In the genomic region with DNA sequence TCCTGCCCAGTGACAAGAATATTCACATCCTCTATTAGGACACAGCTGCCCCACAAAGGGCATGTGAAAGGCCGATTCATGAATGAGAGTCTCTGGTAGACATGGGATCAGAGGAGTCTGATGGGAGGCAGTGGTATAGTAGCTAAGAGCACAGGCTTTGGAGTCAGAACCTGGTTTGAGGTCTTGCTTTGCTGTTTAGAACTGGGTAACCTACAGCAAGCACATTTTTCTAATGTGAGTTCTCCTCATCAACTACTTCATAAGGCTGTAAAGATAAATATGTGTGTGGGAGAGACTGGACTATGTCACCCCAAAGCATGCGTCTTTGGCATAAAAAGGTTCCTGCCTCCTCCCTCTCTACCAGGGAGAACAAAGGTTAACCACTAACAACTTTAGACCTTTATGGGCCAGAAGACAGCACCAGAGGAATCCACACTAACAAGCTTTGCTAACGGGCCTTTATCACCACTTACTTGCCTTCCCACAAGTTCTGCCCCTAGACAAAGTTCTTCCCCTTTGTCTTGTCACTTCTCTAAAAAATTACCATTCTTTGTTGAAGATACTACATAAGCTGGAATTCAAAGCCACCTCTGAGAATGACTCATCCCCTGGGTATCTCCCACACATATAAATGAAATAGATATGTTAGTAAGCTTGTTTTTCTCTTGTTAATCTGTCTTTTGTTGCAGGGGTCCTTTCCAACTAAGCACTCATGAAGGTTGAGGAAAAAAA, we compare ENCODE assay signal across 9 cellular contexts. TPM values are rescaled to one million over a fixed set of nuclear protein-coding genes. Genes with fewer than 3 reads are reported as not detected.
DNase-seq lines count a peak whose midpoint lies in the region; ATAC-seq, FAIRE-seq and TF ChIP-seq lines count a peak whose summit lies in the region.
"Had no signal": no experiment of that assay in that cellular context is flagged by ENCODE, and none has a peak within 500 bp of the region (broad histone marks: within the 10 kb centered on the region; RNA-seq: fewer than 3 reads in every experiment).

No MANE protein-coding gene starts in this region.

- no peak overlapping the region for H2BK12ac ChIP-seq in mesenchymal stem cell (ENCODE audit: low read length in 2 of 2)

- CTCF ChIA-PET in CD4-positive, alpha-beta T cell (lab: Charles Lee), result interaction anchor here (1.0 to 1.3 kb wide), 4 partner anchors 19 to 53 kb away, joined by 3 to 7 read pairs (median 4); no protein-coding TSS in a partner anchor

- H3K27me3 Mint-ChIP-seq in CD4-positive, alpha-beta T cell, result no peaks in the 10 kb centered on the region
- H3K27me3 Mint-ChIP-seq in astrocyte (ENCODE audit: low read depth, unreplicated experiment), result no peaks in the 10 kb centered on the region

- H4K91ac ChIP-seq in mesenchymal stem cell (ENCODE audit: low read length), result no peak overlapping the region

- peak; percentile 55 for FAIRE-seq in astrocyte (lab: Jason Lieb, UNC)

- no peak overlapping the region for H2BK15ac ChIP-seq in mesenchymal stem cell (ENCODE audit: low read depth, poor library complexity, severe bottlenecking)

- DNase-seq in CD4-positive, alpha-beta T cell, result peak in 1 of 10 experiments; percentile 5
- DNase-seq in KBM-7 (peak; percentile 91), astrocyte (ENCODE audit: low read depth) (peak; percentile 97), mesenchymal stem cell (peak; percentile 76), DMS153 treated with DMSO at 0.1 percent for 48 hours (lab: John Stamatoyannopoulos, UW; ENCODE audit: unreplicated experiment) (no peak), ecto neural progenitor cell (ENCODE audit: low spot score) (no peak)
- DNase-seq in stimulated activated CD4-positive, alpha-beta T cell treated with anti-CD3 and anti-CD28 coated beads, Interleukin-2, amount 100 ng/mL, for 24 hours, result no peak

- H3K14ac ChIP-seq in mesenchymal stem cell (ENCODE audit: low read length in 2 of 2), result no peak overlapping the region

- no peak overlapping the region for H3K23ac ChIP-seq in mesenchymal stem cell (ENCODE audit: low read length in 2 of 2)

- H3K4me1 Mint-ChIP-seq in CD4-positive, alpha-beta T cell (ENCODE audit: low read depth), result peaks cover 65% of the 10 kb centered on the region
- H3K4me1 Mint-ChIP-seq in astrocyte (ENCODE audit: low read depth, unreplicated experiment), result peaks cover 40% of the 10 kb centered on the region

- H3K79me2 ChIP-seq in astrocyte (ENCODE audit: insufficient read depth, low read length), result peaks cover 50% of the 10 kb centered on the region

- H3K27me3 ChIP-seq in CD4-positive, alpha-beta T cell (ENCODE audit: control insufficient read depth, insufficient read depth, low read length), result no peaks in the 10 kb centered on the region
- H3K27me3 ChIP-seq in astrocyte (ENCODE audit: insufficient read depth, low read length), result no peaks in the 10 kb centered on the region
- no peaks in the 10 kb centered on the region for H3K27me3 ChIP-seq in mesenchymal stem cell (ENCODE audit: control insufficient read depth in 1 of 2, insufficient read depth in 1 of 2, low read length in 2 of 2)

- peaks cover 83% of the 10 kb centered on the region for H3K36me3 Mint-ChIP-seq in CD4-positive, alpha-beta T cell (ENCODE audit: low read depth)
- peaks cover 31% of the 10 kb centered on the region for H3K36me3 Mint-ChIP-seq in astrocyte (ENCODE audit: low read depth, unreplicated experiment)

- no peak overlapping the region for H2AFZ ChIP-seq in astrocyte (ENCODE audit: low read depth, low read length)
- no peak overlapping the region for H2AFZ ChIP-seq in mesenchymal stem cell (ENCODE audit: low read depth, low read length)

- peaks cover 14% of the 10 kb centered on the region for H3K79me1 ChIP-seq in mesenchymal stem cell (replicated peaks; ENCODE audit: low read length, poor library complexity, severe bottlenecking)

- H3K4me2 ChIP-seq in astrocyte (ENCODE audit: low read length), result peak overlapping the region; percentile 73
- H3K4me2 ChIP-seq in mesenchymal stem cell (ENCODE audit: low read length, poor library complexity, severe bottlenecking), result peak overlapping the region; percentile 27

- peak overlapping the region; percentile 22 for H3K9ac ChIP-seq in astrocyte (ENCODE audit: low read length)
- H3K9ac ChIP-seq in mesenchymal stem cell (ENCODE audit: low read length), result peak overlapping the region; percentile 16

- no peak overlapping the region for H2BK120ac ChIP-seq in mesenchymal stem cell (ENCODE audit: low read depth, low read length)

- WGBS in mesenchymal stem cell, result 27% methylated on average over 2 of the region's 3 CpGs

- intact Hi-C loops in CD4-positive, alpha-beta T cell (cut with DNase I, micrococcal nuclease), result no loop called here

- no peak overlapping the region for H3K18ac ChIP-seq in mesenchymal stem cell (ENCODE audit: low read depth in 1 of 2, low read length in 2 of 2)

- H3K4me3 Mint-ChIP-seq in CD4-positive, alpha-beta T cell, result peak overlapping the region; percentile 39
- no peak overlapping the region for H3K4me3 Mint-ChIP-seq in astrocyte (ENCODE audit: unreplicated experiment)

- no peak overlapping the region for H3K4ac ChIP-seq in mesenchymal stem cell (ENCODE audit: low read depth in 1 of 2, low read length in 2 of 2)

- no peak overlapping the region for H4K8ac ChIP-seq in mesenchymal stem cell (ENCODE audit: low read length)

- H3K4me1 ChIP-seq in astrocyte (ENCODE audit: insufficient read depth, low read length), result peaks cover 30% of the 10 kb centered on the region
- peaks cover 7% of the 10 kb centered on the region for H3K4me1 ChIP-seq in mesenchymal stem cell (ENCODE audit: control insufficient read depth, insufficient read depth, low read depth, low read length)

- H2BK5ac ChIP-seq in mesenchymal stem cell (ENCODE audit: low read depth, low read length, poor library complexity, severe bottlenecking), result peak overlapping the region; percentile 48

- in situ Hi-C loops in KBM-7 (cut with MboI; ENCODE audit: low pct_unique_long_range_greater_than_20kb, low sequenced_read_pairs), result no loop called here

- H3K27ac Mint-ChIP-seq in CD4-positive, alpha-beta T cell, result peak overlapping the region; percentile 85
- peak overlapping the region; percentile 96 for H3K27ac Mint-ChIP-seq in astrocyte (ENCODE audit: unreplicated experiment)

- H3K4me3 ChIP-seq in astrocyte (ENCODE audit: insufficient read depth, low read depth, low read length) (no peak overlapping the region), mesenchymal stem cell (ENCODE audit: insufficient read depth in 1 of 2, low read depth in 1 of 2, low read length in 2 of 2) (no peak overlapping the region)
- H3K4me3 ChIP-seq: thoracic aorta had no signal

- no peak for TF ChIP-seq CTCF in CD4-positive, alpha-beta T cell (IDR thresholded peaks at IDR 0.05)
- no peak for TF ChIP-seq CTCF in astrocyte (IDR thresholded peaks at IDR 0.05; ENCODE audit: insufficient read depth, low read depth, low read length)

- POLR2A ChIA-PET in CD4-positive, alpha-beta T cell (lab: Charles Lee), result interaction anchor here (1.3 to 11.2 kb wide), 6 partner anchors 10 to 28 kb away, joined by 3 to 327 read pairs (median 6); a partner anchor contains a TSS

- no peaks in the 10 kb centered on the region for H3K9me3 ChIP-seq in CD4-positive, alpha-beta T cell (ENCODE audit: control insufficient read depth, low read length)
- H3K9me3 ChIP-seq in astrocyte (ENCODE audit: insufficient read depth, low read depth, low read length) (no peaks in the 10 kb centered on the region), mesenchymal stem cell (ENCODE audit: control insufficient read depth, low read length) (no peaks in the 10 kb centered on the region)
- H3K9me3 ChIP-seq: thoracic aorta had no signal

- H3K9me3 Mint-ChIP-seq in CD4-positive, alpha-beta T cell, result no peaks in the 10 kb centered on the region
- no peaks in the 10 kb centered on the region for H3K9me3 Mint-ChIP-seq in astrocyte (ENCODE audit: unreplicated experiment)

- H3K27ac ChIP-seq in CD4-positive, alpha-beta T cell (ENCODE audit: low read depth, low read length), result peak overlapping the region; percentile 53
- H3K27ac ChIP-seq in astrocyte (ENCODE audit: low read depth, low read length) (peak overlapping the region; percentile 81), mesenchymal stem cell (ENCODE audit: low read length, poor library complexity, severe bottlenecking) (peak overlapping the region; percentile 91)
- H3K27ac ChIP-seq: thoracic aorta had no signal

- peak overlapping the region; percentile 68 for H2AK5ac ChIP-seq in mesenchymal stem cell (ENCODE audit: low read length, severe bottlenecking)

- ATAC-seq in CD4-positive, alpha-beta T cell (ENCODE audit: poor library complexity), result peak; percentile 16
- ATAC-seq in GM21381 (IDR thresholded peaks at IDR 0.05; ENCODE audit: unreplicated experiment), result no peak

- peaks cover 28% of the 10 kb centered on the region for H3K36me3 ChIP-seq in astrocyte (ENCODE audit: insufficient read depth, low read length)
- H3K36me3 ChIP-seq in mesenchymal stem cell (ENCODE audit: control insufficient read depth in 1 of 2, insufficient read depth in 2 of 2, low read depth in 1 of 2, low read length in 2 of 2), result peaks cover 21 to 65% of the 10 kb centered on the region in 2 experiments

- H4K20me1 ChIP-seq in astrocyte (ENCODE audit: insufficient read depth, low read length), result peaks cover 65% of the 10 kb centered on the region

RNA-seq across cellular contexts. Expression of a gene that starts 21.1 kb away (rescaled TPM):
- total RNA-seq in CD4-positive, alpha-beta T cell, result 100 to 1,000 TPM; 104 to 113 TPM
- 56.5 and 57.6 TPM in 2 replicates for total RNA-seq in astrocyte
- 28.7 TPM for polyA plus RNA-seq in mesenchymal stem cell (2013, experiment 1 of 2)
- polyA plus RNA-seq in mesenchymal stem cell (2013, experiment 2 of 2), result 29.5 TPM

RNA-seq across cellular contexts. Expression of a gene that starts 56.1 kb away (rescaled TPM):
- total RNA-seq in CD4-positive, alpha-beta T cell, result 100 to 1,000 TPM; 239 to 242 TPM
- total RNA-seq in astrocyte, result 30.3 and 32.5 TPM in 2 replicates
- 18.4 TPM for polyA plus RNA-seq in mesenchymal stem cell (2013, experiment 1 of 2)
- polyA plus RNA-seq in mesenchymal stem cell (2013, experiment 2 of 2), result 16.8 TPM

Comparison
In these comparisons a context has a peak if more than half of its experiments do, and no peak if none do; other contexts are left out.
1. DNase-seq: peak in KBM-7 (single experiment), astrocyte (single experiment) and mesenchymal stem cell (single experiment); none in stimulated activated CD4-positive, alpha-beta T cell treated with anti-CD3 and anti-CD28 coated beads, Interleukin-2, amount 100 ng/mL, for 24 hours (0 of 2), DMS153 treated with DMSO at 0.1 percent for 48 hours (single experiment) and ecto neural progenitor cell (single experiment).
2. Peak in every context shown above with its lines, with median percentiles within 50 percentile points of each other: H3K27ac ChIP-seq.